ENCODE assay signal across 8 cellular contexts in genomic region chr17:42248351-42249179, GRCh38. TPM values are rescaled to one million over a fixed set of nuclear protein-coding genes. Genes with fewer than 3 reads are reported as not detected.
DNase-seq lines count a peak whose midpoint lies in the region; ATAC-seq, FAIRE-seq and TF ChIP-seq lines count a peak whose summit lies in the region.

No MANE protein-coding gene starts in this region.

- ATAC-seq in GM19324 (IDR thresholded peaks at IDR 0.05; ENCODE audit: low FRiP score, unreplicated experiment): peak; percentile 72

- no peaks in the 10 kb centered on the region for H3K9me3 Mint-ChIP-seq in T-helper 2 cell treated with Interferon-gamma antibody and Interleukin-4, amounts not matched to agents 5 μg/mL and 100 μg/mL, for 36 hours

- H3K36me3 Mint-ChIP-seq in T-helper 2 cell treated with Interferon-gamma antibody and Interleukin-4, amounts not matched to agents 5 μg/mL and 100 μg/mL, for 36 hours (ENCODE audit: low read depth): peaks cover 14% of the 10 kb centered on the region

- WGBS in small intestine, 3 donors: 32 to 74% (median 56%) methylated on average over 13 of the region's 13 CpGs

- intact Hi-C loops in ascending aorta (cut with DNase I): loop anchor here (2.0 kb wide), 1 partner anchor 26 kb away; no protein-coding TSS in a partner anchor

- DNase-seq in BE2C: peak; percentile 80
- DNase-seq in KG1 (lab: John Stamatoyannopoulos, UW): peak; percentile 83
- DNase-seq in T-helper 2 cell treated with Interferon-gamma antibody and Interleukin-4, amounts not matched to agents 5 μg/mL and 100 μg/mL, for 36 hours (ENCODE audit: low spot score): peak; percentile 78
- peak; percentile 47 to 91 for DNase-seq in ascending aorta (ENCODE audit: low spot score in 2 of 2)
- peak in 50 of 51 donors; percentile 2 to 90 (median 74) for DNase-seq in hypothalamus (lab: John Stamatoyannopoulos, UW)
- DNase-seq in small intestine: peak; percentile 68
- DNase-seq in NCI-H345 treated with DMSO at 0.1 percent for 48 hours (lab: John Stamatoyannopoulos, UW; ENCODE audit: unreplicated experiment): no peak

- peak overlapping the region; percentile 98 for H3K27ac Mint-ChIP-seq in T-helper 2 cell treated with Interferon-gamma antibody and Interleukin-4, amounts not matched to agents 5 μg/mL and 100 μg/mL, for 36 hours

- no peaks in the 10 kb centered on the region for H3K27me3 Mint-ChIP-seq in T-helper 2 cell treated with Interferon-gamma antibody and Interleukin-4, amounts not matched to agents 5 μg/mL and 100 μg/mL, for 36 hours (ENCODE audit: low read depth)

- H3K4me1 ChIP-seq in BE2C (0 out of 2 replicates have a peak, but pooled peaks cover 7% of the 10 kb centered on the region), ascending aorta (peaks cover 11 to 18% of the 10 kb centered on the region in 2 donors), small intestine (ENCODE audit: control insufficient read depth in 2 of 2, insufficient read depth in 1 of 2, low read depth in 1 of 2, low read length in 1 of 2) (peaks cover 0 to 13% of the 10 kb centered on the region in 2 donors)

- H3K27me3 ChIP-seq in BE2C (no peaks in the 10 kb centered on the region), ascending aorta (no peaks in the 10 kb centered on the region), small intestine (ENCODE audit: control insufficient read depth in 2 of 2, insufficient read depth in 2 of 2, low read length in 2 of 2) (no peaks in the 10 kb centered on the region)

- TF ChIP-seq CTCF in BE2C (IDR thresholded peaks at IDR 0.05; ENCODE audit: low read depth, low read length) (no peak), ascending aorta (IDR thresholded peaks at IDR 0.05) (no peak)

- H3K4me1 Mint-ChIP-seq in T-helper 2 cell treated with Interferon-gamma antibody and Interleukin-4, amounts not matched to agents 5 μg/mL and 100 μg/mL, for 36 hours (ENCODE audit: low read depth): peaks cover 51% of the 10 kb centered on the region

- H3K27ac ChIP-seq in ascending aorta (peak overlapping the region; percentile 87 to 91), small intestine (ENCODE audit: low read depth in 1 of 2, low read length in 1 of 2) (peak overlapping the region; percentile 50 to 90)

- no peak for FAIRE-seq in small intestine (lab: Jason Lieb, UNC)

- H3K36me3 ChIP-seq in BE2C (no peaks in the 10 kb centered on the region; the same call in 1 of the 2 replicates), ascending aorta (no peaks in the 10 kb centered on the region), small intestine (ENCODE audit: control insufficient read depth in 2 of 2, insufficient read depth in 2 of 2, low read length in 2 of 2) (no peaks in the 10 kb centered on the region)

- no peaks in the 10 kb centered on the region for H3K9me3 ChIP-seq in BE2C
- H3K9me3 ChIP-seq in ascending aorta: no peaks in the 10 kb centered on the region
- H3K9me3 ChIP-seq in small intestine (ENCODE audit: control insufficient read depth, low read depth): no peaks in the 10 kb centered on the region

- peak overlapping the region; percentile 88 for H3K4me3 Mint-ChIP-seq in T-helper 2 cell treated with Interferon-gamma antibody and Interleukin-4, amounts not matched to agents 5 μg/mL and 100 μg/mL, for 36 hours

- H3K4me3 ChIP-seq in BE2C (ENCODE audit: low read depth, low read length) (peak overlapping the region; percentile 28), ascending aorta (peak overlapping the region; percentile 24 to 49), small intestine (ENCODE audit: low read depth in 1 of 2, low read length in 2 of 2) (no peak overlapping the region)

RNA-seq across cellular contexts. Expression of gene STAT5B, which starts 27.6 kb away (rescaled TPM):
- polyA plus RNA-seq in BE2C (2012; ENCODE audit: insufficient read depth, insufficient read length, low read depth): 19.0 TPM
- 80.6 TPM for total RNA-seq in ascending aorta
- 10 to 100 TPM; 13.4 to 22.0 (median 18.1) TPM for polyA plus RNA-seq in small intestine

RNA-seq across cellular contexts. Expression of gene STAT5A, which starts 39.7 kb away (rescaled TPM):
- 11.8 TPM for polyA plus RNA-seq in BE2C (2012; ENCODE audit: insufficient read depth, insufficient read length, low read depth)
- 105 TPM for total RNA-seq in ascending aorta
- 10 to 100 TPM in 2 of 3 donors, 1 to 10 TPM in 1; 2.7 to 18.3 (median 11.3) TPM for polyA plus RNA-seq in small intestine

RNA-seq across cellular contexts. Expression of gene GHDC, which starts 54.3 kb away (rescaled TPM):
- 92.2 TPM for polyA plus RNA-seq in BE2C (2012; ENCODE audit: insufficient read depth, insufficient read length, low read depth)
- 94.3 TPM for total RNA-seq in ascending aorta
- 10 to 100 TPM; 10.5 to 28.4 (median 12.2) TPM for polyA plus RNA-seq in small intestine

Comparison
In these comparisons a context has a peak if more than half of its experiments do, and no peak if none do; other contexts are left out.
1. H3K4me3 ChIP-seq: peak in BE2C (single experiment) and ascending aorta (2 of 2); none in small intestine (0 of 2).